In the genomic region with DNA sequence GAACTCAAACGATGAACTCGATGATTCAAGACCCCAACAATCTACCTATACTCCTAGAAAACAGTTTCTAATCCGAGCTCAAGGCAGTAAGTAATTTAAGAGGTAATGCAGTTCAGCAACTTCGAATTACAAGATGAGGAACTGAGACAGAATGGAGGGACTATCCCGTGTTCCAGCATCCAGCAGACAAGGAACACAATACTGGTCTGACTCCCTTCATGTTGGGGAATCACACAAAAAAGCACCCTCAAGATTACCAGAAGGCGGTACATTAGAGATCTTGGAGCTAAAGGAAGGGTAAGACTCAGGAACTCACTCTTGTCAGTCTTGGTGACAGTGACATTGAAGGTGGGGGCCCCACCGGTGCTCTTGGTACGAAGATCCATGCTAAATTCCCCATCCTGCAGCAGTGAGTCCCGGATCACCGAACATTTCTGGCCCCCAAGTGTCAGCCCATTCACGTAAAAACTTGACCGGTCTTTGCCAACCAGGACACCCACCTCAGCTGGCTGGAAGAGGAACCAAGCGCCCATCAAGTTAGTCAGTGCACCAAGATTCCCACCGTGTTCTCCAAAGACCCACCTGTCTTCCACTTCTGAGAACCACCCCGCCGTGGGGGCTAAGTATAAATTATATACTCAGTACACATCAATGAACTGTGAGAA, we compare ENCODE assay signal across 10 cellular contexts. TPM values are rescaled to one million over a fixed set of nuclear protein-coding genes. Genes with fewer than 3 reads are reported as not detected.
DNase-seq lines count a peak whose midpoint lies in the region; ATAC-seq lines count a peak whose summit lies in the region.
"Had no signal": no experiment of that assay in that cellular context is flagged by ENCODE, and none has a peak within 500 bp of the region (broad histone marks: within the 10 kb centered on the region; RNA-seq: fewer than 3 reads in every experiment).

No MANE protein-coding gene starts in this region.

- peaks cover 3 to 56% (median 47%) of the 10 kb centered on the region in 5 donors for H3K4me1 ChIP-seq in subcutaneous abdominal adipose tissue (ENCODE audit: control insufficient read depth in 5 of 5, insufficient read depth in 5 of 5, low read length in 5 of 5)

- H3K27me3 ChIP-seq in subcutaneous abdominal adipose tissue (ENCODE audit: control insufficient read depth in 5 of 5, insufficient read depth in 4 of 5, low read length in 5 of 5): no peaks in the 10 kb centered on the region

- H3K4me3 ChIP-seq in iPS-18c (ENCODE audit: insufficient read depth, low read depth, low read length) (peak overlapping the region; percentile 94), subcutaneous abdominal adipose tissue (ENCODE audit: low read depth in 1 of 5, low read length in 5 of 5) (peak overlapping the region; percentile 78 to 99 (median 89))

- DNase-seq in activated CD4-positive, alpha-beta T cell treated with anti-CD3 and anti-CD28 coated beads, Interleukin-2, amount 10 ng/mL, durations not matched to agents 24 days and 14 days: peak; percentile 71
- DNase-seq in activated CD4-positive, alpha-beta T cell treated with anti-CD3 and anti-CD28 coated beads, Interleukin-2, amount 50 U/mL, for 1 hour: no peak
- DNase-seq in activated naive CD4-positive, alpha-beta T cell treated with anti-CD3 and anti-CD28 coated beads, Interleukin-2, amount 50 U/mL, for 72 hours (ENCODE audit: low spot score in 2 of 2): no peak
- no peak for DNase-seq in kidney tubule cell (ENCODE audit: low spot score)
- DNase-seq: COR-L47 had no signal

- H3K27ac ChIP-seq in subcutaneous abdominal adipose tissue (ENCODE audit: low read depth, low read length): peak overlapping the region; percentile 96

- no peak for ATAC-seq in activated naive CD4-positive, alpha-beta T cell treated with anti-CD3 and anti-CD28 coated beads, Interleukin-2, amount 50 U/mL, for 72 hours
- ATAC-seq in GM21367 (IDR thresholded peaks at IDR 0.05; ENCODE audit: unreplicated experiment): no peak
- ATAC-seq in GM21786 (IDR thresholded peaks at IDR 0.05; ENCODE audit: unreplicated experiment): no peak

- H3K9ac ChIP-seq in subcutaneous abdominal adipose tissue (ENCODE audit: low read length in 5 of 5): peak overlapping the region in 4 of 5 donors; percentile 63 to 81 (median 71)

- H3K27me3 Mint-ChIP-seq in activated CD4-positive, alpha-beta T cell treated with anti-CD3 and anti-CD28 coated beads, Interleukin-2, amount 10 ng/mL, durations not matched to agents 24 days and 14 days: no peaks in the 10 kb centered on the region

- H3K4me3 Mint-ChIP-seq in activated CD4-positive, alpha-beta T cell treated with anti-CD3 and anti-CD28 coated beads, Interleukin-2, amount 10 ng/mL, durations not matched to agents 24 days and 14 days: peak overlapping the region; percentile 95

- peaks cover 59% of the 10 kb centered on the region for H3K4me1 Mint-ChIP-seq in activated CD4-positive, alpha-beta T cell treated with anti-CD3 and anti-CD28 coated beads, Interleukin-2, amount 10 ng/mL, durations not matched to agents 24 days and 14 days

- intact Hi-C loops in activated CD4-positive, alpha-beta T cell treated with anti-CD3 and anti-CD28 coated beads, Interleukin-2, amount 10 ng/mL, durations not matched to agents 24 days and 14 days (cut with micrococcal nuclease): loop anchor here (5.0 to 10.0 kb wide), 2 partner anchors 41 to 582 kb away; a partner anchor contains a TSS

- H3K9me3 Mint-ChIP-seq in activated CD4-positive, alpha-beta T cell treated with anti-CD3 and anti-CD28 coated beads, Interleukin-2, amount 10 ng/mL, durations not matched to agents 24 days and 14 days: no peaks in the 10 kb centered on the region
- H3K9me3 Mint-ChIP-seq in activated naive CD4-positive, alpha-beta T cell treated with anti-CD3 and anti-CD28 coated beads, Interleukin-2, amount 50 U/mL, for 72 hours: no peaks in the 10 kb centered on the region

- peak overlapping the region; percentile 95 for H3K27ac Mint-ChIP-seq in activated CD4-positive, alpha-beta T cell treated with anti-CD3 and anti-CD28 coated beads, Interleukin-2, amount 10 ng/mL, durations not matched to agents 24 days and 14 days
- peak overlapping the region; percentile 84 to 98 for H3K27ac Mint-ChIP-seq in activated naive CD4-positive, alpha-beta T cell treated with anti-CD3 and anti-CD28 coated beads, Interleukin-2, amount 50 U/mL, for 72 hours

- H3K9me3 ChIP-seq in iPS-18c (ENCODE audit: control insufficient read depth, insufficient read depth, low read length): no peaks in the 10 kb centered on the region
- no peaks in the 10 kb centered on the region for H3K9me3 ChIP-seq in subcutaneous abdominal adipose tissue (ENCODE audit: control insufficient read depth in 5 of 5, low read length in 5 of 5)

- peaks cover 61% of the 10 kb centered on the region for H3K36me3 Mint-ChIP-seq in activated CD4-positive, alpha-beta T cell treated with anti-CD3 and anti-CD28 coated beads, Interleukin-2, amount 10 ng/mL, durations not matched to agents 24 days and 14 days (ENCODE audit: low read depth)
- peaks cover 56 to 64% of the 10 kb centered on the region in 2 donors for H3K36me3 Mint-ChIP-seq in activated naive CD4-positive, alpha-beta T cell treated with anti-CD3 and anti-CD28 coated beads, Interleukin-2, amount 50 U/mL, for 72 hours

- peaks cover 0 to 49% (median 44%) of the 10 kb centered on the region in 5 donors for H3K36me3 ChIP-seq in subcutaneous abdominal adipose tissue (ENCODE audit: control insufficient read depth in 5 of 5, insufficient read depth in 5 of 5, low read length in 5 of 5)

RNA-seq across cellular contexts. Expression of a gene that starts 1.9 kb away (rescaled TPM):
- 1,471 and 1,473 TPM in 2 replicates for total RNA-seq in activated CD4-positive, alpha-beta T cell treated with anti-CD3 and anti-CD28 coated beads, Interleukin-2, amount 10 ng/mL, durations not matched to agents 24 days and 14 days
- 1,000 to 10,000 TPM; 1,929 to 1,966 TPM for total RNA-seq in activated naive CD4-positive, alpha-beta T cell treated with anti-CD3 and anti-CD28 coated beads, Interleukin-2, amount 50 U/mL, for 72 hours

RNA-seq across cellular contexts. Expression of a gene that starts 4.5 kb away (rescaled TPM):
- 45.3 and 51.0 TPM in 2 replicates for total RNA-seq in activated CD4-positive, alpha-beta T cell treated with anti-CD3 and anti-CD28 coated beads, Interleukin-2, amount 10 ng/mL, durations not matched to agents 24 days and 14 days
- 10 to 100 TPM; 32.1 to 47.9 TPM for total RNA-seq in activated naive CD4-positive, alpha-beta T cell treated with anti-CD3 and anti-CD28 coated beads, Interleukin-2, amount 50 U/mL, for 72 hours

RNA-seq across cellular contexts. Expression of a gene that starts 6.4 kb away (rescaled TPM):
- 119 and 125 TPM in 2 replicates for total RNA-seq in activated CD4-positive, alpha-beta T cell treated with anti-CD3 and anti-CD28 coated beads, Interleukin-2, amount 10 ng/mL, durations not matched to agents 24 days and 14 days
- 100 to 1,000 TPM; 188 to 241 TPM for total RNA-seq in activated naive CD4-positive, alpha-beta T cell treated with anti-CD3 and anti-CD28 coated beads, Interleukin-2, amount 50 U/mL, for 72 hours

RNA-seq across cellular contexts. Expression of a gene that starts 6.6 kb away (rescaled TPM):
- total RNA-seq in activated CD4-positive, alpha-beta T cell treated with anti-CD3 and anti-CD28 coated beads, Interleukin-2, amount 10 ng/mL, durations not matched to agents 24 days and 14 days: 104 and 106 TPM in 2 replicates
- total RNA-seq in activated naive CD4-positive, alpha-beta T cell treated with anti-CD3 and anti-CD28 coated beads, Interleukin-2, amount 50 U/mL, for 72 hours: 10 to 100 TPM; 69.4 to 89.1 TPM

RNA-seq across cellular contexts. Expression of a gene that starts 14.4 kb away (rescaled TPM):
- not detected in 2 replicates for total RNA-seq in activated CD4-positive, alpha-beta T cell treated with anti-CD3 and anti-CD28 coated beads, Interleukin-2, amount 10 ng/mL, durations not matched to agents 24 days and 14 days
- total RNA-seq in activated naive CD4-positive, alpha-beta T cell treated with anti-CD3 and anti-CD28 coated beads, Interleukin-2, amount 50 U/mL, for 72 hours: not detected
- total RNA-seq: LHCN-M2 had no signal
